12 cellular contexts compared by ENCODE assay signal in genomic region chr18:55243852-55244251, GRCh38.
DNase-seq lines count a peak whose midpoint lies in the region; TF ChIP-seq lines count a peak whose summit lies in the region.
"Had no signal": no experiment of that assay in that cellular context is flagged by ENCODE, and none has a peak within 500 bp of the region (broad histone marks: within the 10 kb centered on the region; RNA-seq: fewer than 3 reads in every experiment).

No MANE protein-coding gene starts in this region.

- peaks cover 0 to 45% (median 0%) of the 10 kb centered on the region in 6 donors for H3K36me3 ChIP-seq in spleen

- H3K27me3 ChIP-seq in layer of hippocampus (ENCODE audit: control insufficient read depth, insufficient read depth, low read length) (no peaks in the 10 kb centered on the region), spleen (replicated peaks in 1 of 7) (no peaks in the 10 kb centered on the region)

- H3K27ac ChIP-seq in caudate nucleus (ENCODE audit: low read depth, low read length) (peak overlapping the region; percentile 32), layer of hippocampus (ENCODE audit: low read depth, low read length) (peak overlapping the region; percentile 15), spleen (peak overlapping the region in 7 of 8 donors; percentile 6 to 64 (median 50))

- 64 to 75% (median 70%) methylated on average over 6 of the region's 6 CpGs for WGBS in spleen, 5 donors

- no peaks in the 10 kb centered on the region for H3K9me3 ChIP-seq in spleen

- peaks cover 11 to 69% (median 33%) of the 10 kb centered on the region in 6 donors for H3K4me1 ChIP-seq in spleen

- no peak for TF ChIP-seq POLR2A in spleen (IDR thresholded peaks at IDR 0.05)

- DNase-seq in GM03348 (ENCODE audit: low spot score) = peak; percentile 53
- no peak for DNase-seq in caudate nucleus (lab: John Stamatoyannopoulos, UW)
- DNase-seq in spleen = no peak
- DNase-seq in NCI-H1048 (lab: John Stamatoyannopoulos, UW) = no peak
- DNase-seq in activated CD4-positive, alpha-beta T cell treated with anti-CD3 and anti-CD28 coated beads for 48 hours = no peak
- no peak for DNase-seq in activated CD8-positive, alpha-beta memory T cell treated with anti-CD3 and anti-CD28 coated beads, Interleukin-2, amount 50 U/mL, for 48 hours
- no peak for DNase-seq in UCSD-AML1 (lab: John Stamatoyannopoulos, UW; ENCODE audit: unreplicated experiment)
- DNase-seq: activated CD4-positive, alpha-beta T cell treated with anti-CD3 and anti-CD28 coated beads for 1 hour; CD8-positive, alpha-beta T cell; naive thymus-derived CD4-positive, alpha-beta T cell; NCI-H1930 had no signal

- no peak for TF ChIP-seq CTCF in spleen (IDR thresholded peaks at IDR 0.05 in 8 of 11, conservative IDR thresholded peaks at IDR 0.05 in 3 of 11)

- intact Hi-C loops in spleen (cut with DNase I; ENCODE audit: low total_unique reads) = no loop called here

- H3K4me3 ChIP-seq in spleen = no peak overlapping the region
